1 cellular context compared by ENCODE assay signal in genomic region chr9:20397348-20397747, GRCh38.
TF ChIP-seq lines count a peak whose summit lies in the region.

No MANE protein-coding gene starts in this region.

TF ChIP-seq in GM23338, 12 proteins besides CTCF, POLR2A, EP300 and RAD21 (continued from another document):
- TF ChIP-seq ZNF114 (CRISPR knock-in tag; IDR thresholded peaks at IDR 0.05) (no peak), STAT1 (IDR thresholded peaks at IDR 0.05; ENCODE audit: unreplicated experiment) (no peak), JUNB (IDR thresholded peaks at IDR 0.05; ENCODE audit: unreplicated experiment) (no peak), POLR2AphosphoS5 (IDR thresholded peaks at IDR 0.05; ENCODE audit: low read depth) (no peak), NANOG (IDR thresholded peaks at IDR 0.05; ENCODE audit: borderline replicate concordance) (no peak), ZNF331 (CRISPR knock-in tag; IDR thresholded peaks at IDR 0.05; ENCODE audit: low read depth) (no peak), REST (IDR thresholded peaks at IDR 0.05; ENCODE audit: unreplicated experiment) (no peak)
